Comparison of ENCODE assay signal across 24 cellular contexts in the genomic region with DNA sequence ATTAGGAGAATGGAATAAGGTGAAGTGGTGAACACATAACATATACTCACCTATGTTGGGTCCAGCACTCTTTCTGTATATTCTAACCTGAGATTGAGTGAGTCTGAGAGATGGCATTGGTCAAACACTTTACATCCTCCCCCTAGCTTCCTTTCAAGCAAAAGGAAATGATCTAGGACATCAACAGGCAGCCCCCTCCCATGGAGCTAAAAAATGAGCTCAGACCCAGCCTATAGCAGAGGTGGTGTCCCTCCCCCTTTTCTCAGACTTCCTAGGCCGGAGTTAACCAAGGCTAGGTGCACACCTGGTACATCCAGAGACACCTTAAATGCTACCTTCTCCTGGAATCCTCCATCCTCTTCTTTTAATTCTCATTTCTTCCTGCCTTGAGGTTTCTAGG. TPM values are rescaled to one million over a fixed set of nuclear protein-coding genes. Genes with fewer than 3 reads are reported as not detected.
DNase-seq lines count a peak whose midpoint lies in the region; ATAC-seq and TF ChIP-seq lines count a peak whose summit lies in the region.
"Had no signal": no experiment of that assay in that cellular context is flagged by ENCODE, and none has a peak within 500 bp of the region (broad histone marks: within the 10 kb centered on the region; RNA-seq: fewer than 3 reads in every experiment).

No MANE protein-coding gene starts in this region.

- H3K27ac ChIP-seq in osteoblast (ENCODE audit: low read depth, low read length) = no peak overlapping the region
- H3K27ac ChIP-seq: breast epithelium, thyroid gland had no signal

- no peak for TF ChIP-seq CTCF in osteoblast (IDR thresholded peaks at IDR 0.05; ENCODE audit: extremely low read depth, low read depth, low read length)
- no peak for TF ChIP-seq CTCF in nephron progenitor cell (IDR thresholded peaks at IDR 0.05)
- TF ChIP-seq CTCF in GM10248 (IDR thresholded peaks at IDR 0.05; ENCODE audit: control extremely low read depth, extremely low read depth, low read depth, missing control alignments) = no peak

- H3K4me1 ChIP-seq in osteoblast (ENCODE audit: insufficient read depth, low read length) = peaks cover 41% of the 10 kb centered on the region

- H3K79me2 ChIP-seq in osteoblast (ENCODE audit: insufficient read depth, low read length) = no peaks in the 10 kb centered on the region

- peaks cover 44% of the 10 kb centered on the region for H3K4me1 Mint-ChIP-seq in T-helper 2 cell treated with Interferon-gamma antibody and Interleukin-4, amounts not matched to agents 5 μg/mL and 100 μg/mL, for 36 hours (ENCODE audit: low read depth)
- peaks cover 70% of the 10 kb centered on the region for H3K4me1 Mint-ChIP-seq in stimulated activated naive CD8-positive, alpha-beta T cell treated with anti-CD3 and anti-CD28 coated beads, Interleukin-15, Interleukin-2, amounts not matched to agents 100 ng/mL and 50 ng/mL, for 24 hours (ENCODE audit: low read depth)
- H3K4me1 Mint-ChIP-seq in stimulated activated naive CD8-positive, alpha-beta T cell treated with anti-CD3 and anti-CD28 coated beads, Interleukin-15, amount 100 ng/mL, for 72 hours = peaks cover 60% of the 10 kb centered on the region
- peaks cover 8% of the 10 kb centered on the region for H3K4me1 Mint-ChIP-seq in nephron progenitor cell

- H3K27me3 ChIP-seq in osteoblast (ENCODE audit: insufficient read depth, low read length) = no peaks in the 10 kb centered on the region
- H3K27me3 ChIP-seq: breast epithelium, thyroid gland had no signal

- no peak overlapping the region for H3K4me3 ChIP-seq in osteoblast (ENCODE audit: insufficient read depth, low read length)
- H3K4me3 ChIP-seq: breast epithelium, thyroid gland had no signal

- DNase-seq in T-helper 2 cell treated with Interferon-gamma antibody and Interleukin-4, amounts not matched to agents 5 μg/mL and 100 μg/mL, for 36 hours (ENCODE audit: low spot score) = no peak
- DNase-seq in T-helper 2 cell (no peak), osteoblast (ENCODE audit: insufficient read length, low spot score, missing footprints) (peak; percentile 30), nephron progenitor cell (no peak), GM10248 (ENCODE audit: extremely low spot score) (no peak)
- no peak for DNase-seq in stimulated activated naive CD8-positive, alpha-beta T cell treated with anti-CD3 and anti-CD28 coated beads, Interleukin-15, amount 100 ng/mL, for 72 hours
- DNase-seq: 8988T; activated CD8-positive, alpha-beta memory T cell treated with anti-CD3 and anti-CD28 coated beads for 24 hours; CD8-positive, alpha-beta memory T cell; head of caudate nucleus; midbrain; MV-4-11; NCI-H1694; NCI-H526; stimulated activated CD4-positive, alpha-beta T cell treated with anti-CD3 and anti-CD28 coated beads, Interleukin-1b, Interleukin-23, amount 100 ng/mL, for 48 hours; thyroid gland had no signal

- no peaks in the 10 kb centered on the region for H3K9me3 Mint-ChIP-seq in T-helper 2 cell treated with Interferon-gamma antibody and Interleukin-4, amounts not matched to agents 5 μg/mL and 100 μg/mL, for 36 hours
- H3K9me3 Mint-ChIP-seq in stimulated activated naive CD8-positive, alpha-beta T cell treated with anti-CD3 and anti-CD28 coated beads, Interleukin-15, Interleukin-2, amounts not matched to agents 100 ng/mL and 50 ng/mL, for 24 hours = no peaks in the 10 kb centered on the region
- H3K9me3 Mint-ChIP-seq in stimulated activated naive CD8-positive, alpha-beta T cell treated with anti-CD3 and anti-CD28 coated beads, Interleukin-15, amount 100 ng/mL, for 72 hours = no peaks in the 10 kb centered on the region
- H3K9me3 Mint-ChIP-seq in nephron progenitor cell = no peaks in the 10 kb centered on the region
- H3K9me3 Mint-ChIP-seq: CD8-positive, alpha-beta memory T cell; dendritic cell treated with granulocyte-macrophage colony-stimulating factor and Interleukin-4, amounts not matched to agents 40 ng/mL and 50 ng/mL, for 4 days; nephron had no signal

- POLR2A ChIA-PET in GM10248 (lab: Yijun Ruan, JAX) = no interaction called here

- H3K27ac Mint-ChIP-seq in T-helper 2 cell treated with Interferon-gamma antibody and Interleukin-4, amounts not matched to agents 5 μg/mL and 100 μg/mL, for 36 hours = peak overlapping the region; percentile 80
- peak overlapping the region; percentile 92 for H3K27ac Mint-ChIP-seq in stimulated activated naive CD8-positive, alpha-beta T cell treated with anti-CD3 and anti-CD28 coated beads, Interleukin-15, Interleukin-2, amounts not matched to agents 100 ng/mL and 50 ng/mL, for 24 hours
- H3K27ac Mint-ChIP-seq in stimulated activated naive CD8-positive, alpha-beta T cell treated with anti-CD3 and anti-CD28 coated beads, Interleukin-15, amount 100 ng/mL, for 72 hours = peak overlapping the region in 1 of 2 donors; percentile 49
- no peak overlapping the region for H3K27ac Mint-ChIP-seq in nephron progenitor cell
- H3K27ac Mint-ChIP-seq: dendritic cell treated with granulocyte-macrophage colony-stimulating factor and Interleukin-4, amounts not matched to agents 40 ng/mL and 50 ng/mL, for 4 days; nephron had no signal

- H4K20me1 ChIP-seq in osteoblast (ENCODE audit: insufficient read depth, low read length) = no peaks in the 10 kb centered on the region

- no peaks in the 10 kb centered on the region for H3K36me3 ChIP-seq in osteoblast (ENCODE audit: insufficient read depth, low read length)
- H3K36me3 ChIP-seq: breast epithelium, thyroid gland had no signal

- no peak overlapping the region for H2AFZ ChIP-seq in osteoblast (ENCODE audit: low read length)

- no peak for ATAC-seq in stimulated activated naive CD8-positive, alpha-beta T cell treated with anti-CD3 and anti-CD28 coated beads, Interleukin-15, amount 100 ng/mL, for 72 hours
- ATAC-seq in HG02852 (IDR thresholded peaks at IDR 0.05; ENCODE audit: unreplicated experiment) = no peak
- ATAC-seq: left lobe of liver had no signal

- H3K4me2 ChIP-seq in osteoblast (ENCODE audit: insufficient read depth, low read length) = no peak overlapping the region

- H3K4me3 Mint-ChIP-seq in T-helper 2 cell treated with Interferon-gamma antibody and Interleukin-4, amounts not matched to agents 5 μg/mL and 100 μg/mL, for 36 hours = no peak overlapping the region
- H3K4me3 Mint-ChIP-seq in stimulated activated naive CD8-positive, alpha-beta T cell treated with anti-CD3 and anti-CD28 coated beads, Interleukin-15, Interleukin-2, amounts not matched to agents 100 ng/mL and 50 ng/mL, for 24 hours = peak overlapping the region; percentile 75
- H3K4me3 Mint-ChIP-seq in stimulated activated naive CD8-positive, alpha-beta T cell treated with anti-CD3 and anti-CD28 coated beads, Interleukin-15, amount 100 ng/mL, for 72 hours = peak overlapping the region in 1 of 2 donors; percentile 68
- H3K4me3 Mint-ChIP-seq in nephron progenitor cell = no peak overlapping the region
- H3K4me3 Mint-ChIP-seq: CD8-positive, alpha-beta memory T cell; dendritic cell treated with granulocyte-macrophage colony-stimulating factor and Interleukin-4, amounts not matched to agents 40 ng/mL and 50 ng/mL, for 4 days; nephron had no signal

- no peaks in the 10 kb centered on the region for H3K27me3 Mint-ChIP-seq in T-helper 2 cell treated with Interferon-gamma antibody and Interleukin-4, amounts not matched to agents 5 μg/mL and 100 μg/mL, for 36 hours (ENCODE audit: low read depth)
- H3K27me3 Mint-ChIP-seq in stimulated activated naive CD8-positive, alpha-beta T cell treated with anti-CD3 and anti-CD28 coated beads, Interleukin-15, Interleukin-2, amounts not matched to agents 100 ng/mL and 50 ng/mL, for 24 hours = no peaks in the 10 kb centered on the region
- no peaks in the 10 kb centered on the region for H3K27me3 Mint-ChIP-seq in stimulated activated naive CD8-positive, alpha-beta T cell treated with anti-CD3 and anti-CD28 coated beads, Interleukin-15, amount 100 ng/mL, for 72 hours
- H3K27me3 Mint-ChIP-seq in nephron progenitor cell (ENCODE audit: low read depth, poor library complexity) = no peaks in the 10 kb centered on the region
- H3K27me3 Mint-ChIP-seq: CD8-positive, alpha-beta memory T cell; dendritic cell treated with granulocyte-macrophage colony-stimulating factor and Interleukin-4, amounts not matched to agents 40 ng/mL and 50 ng/mL, for 4 days had no signal

- CTCF ChIA-PET in GM10248 (lab: Yijun Ruan, JAX) = interaction anchor here (1.0 to 4.4 kb wide), 6 partner anchors 9 to 417 kb away, joined by 3 to 25 read pairs (median 4); partner anchors contain the start of gene SYS1

- no peaks in the 10 kb centered on the region for H3K9me3 ChIP-seq in osteoblast (ENCODE audit: low read depth, low read length)
- H3K9me3 ChIP-seq: breast epithelium, thyroid gland had no signal

- H3K36me3 Mint-ChIP-seq in T-helper 2 cell treated with Interferon-gamma antibody and Interleukin-4, amounts not matched to agents 5 μg/mL and 100 μg/mL, for 36 hours (ENCODE audit: low read depth) = no peaks in the 10 kb centered on the region
- no peaks in the 10 kb centered on the region for H3K36me3 Mint-ChIP-seq in stimulated activated naive CD8-positive, alpha-beta T cell treated with anti-CD3 and anti-CD28 coated beads, Interleukin-15, Interleukin-2, amounts not matched to agents 100 ng/mL and 50 ng/mL, for 24 hours (ENCODE audit: low read depth)
- H3K36me3 Mint-ChIP-seq in nephron progenitor cell (ENCODE audit: low read depth) = no peaks in the 10 kb centered on the region
- H3K36me3 Mint-ChIP-seq: CD8-positive, alpha-beta memory T cell had no signal

RNA-seq across cellular contexts. Expression of gene SDC4, which starts 5.5 kb away (rescaled TPM):
- 182 and 267 TPM in 2 replicates for total RNA-seq in osteoblast

RNA-seq across cellular contexts. Expression of gene SYS1, which starts 9.2 kb away (rescaled TPM):
- total RNA-seq in osteoblast = 26.5 and 31.8 TPM in 2 replicates

RNA-seq across cellular contexts. Expression of gene TP53TG5, which starts 24.4 kb away (rescaled TPM):
- not detected in 2 replicates for total RNA-seq in osteoblast
- total RNA-seq: CD8-positive, alpha-beta memory T cell; HT1080; left lobe of liver; skeletal muscle tissue; thyroid gland had no signal

RNA-seq across cellular contexts. Expression of gene MATN4, which starts 45.6 kb away (rescaled TPM):
- total RNA-seq in osteoblast = under 0.01 TPM in 1 of 2 replicates, not detected in the other
- total RNA-seq: HT1080, left lobe of liver had no signal

RNA-seq across cellular contexts. Expression of gene RBPJL, which starts 47.1 kb away (rescaled TPM):
- total RNA-seq in osteoblast = not detected in 2 replicates
- total RNA-seq: breast epithelium; CD8-positive, alpha-beta memory T cell; HT1080; skeletal muscle tissue; thyroid gland had no signal
